ENCODE assay signal across 19 cellular contexts in genomic region chr19:37699057-37699456, GRCh38. TPM values are rescaled to one million over a fixed set of nuclear protein-coding genes. Genes with fewer than 3 reads are reported as not detected.
DNase-seq lines count a peak whose midpoint lies in the region; ATAC-seq and TF ChIP-seq lines count a peak whose summit lies in the region.
"Had no signal": no experiment of that assay in that cellular context is flagged by ENCODE, and none has a peak within 500 bp of the region (broad histone marks: within the 10 kb centered on the region; RNA-seq: fewer than 3 reads in every experiment).

No MANE protein-coding gene starts in this region.

- intact Hi-C loops in MCF 10A (cut with micrococcal nuclease) = no loop called here
- intact Hi-C loops in activated CD8-positive, alpha-beta T cell treated with anti-CD3 and anti-CD28 coated beads for 36 hours (cut with micrococcal nuclease) = no loop called here

- H3K79me2 ChIP-seq in trophoblast cell (ENCODE audit: control insufficient read depth, insufficient read depth, low read length, poor library complexity) = no peaks in the 10 kb centered on the region

- CTCF ChIA-PET in MCF 10A (lab: Yijun Ruan, JAX) = no interaction called here
- CTCF ChIA-PET in activated CD8-positive, alpha-beta T cell treated with anti-CD3 and anti-CD28 coated beads for 36 hours (lab: Charles Lee) = no interaction called here

- no peak overlapping the region for H3K4me3 Mint-ChIP-seq in MCF 10A (ENCODE audit: unreplicated experiment)
- H3K4me3 Mint-ChIP-seq in activated CD8-positive, alpha-beta T cell treated with anti-CD3 and anti-CD28 coated beads for 36 hours = no peak overlapping the region

- H3K79me1 ChIP-seq in trophoblast cell (ENCODE audit: low read length) = no peaks in the 10 kb centered on the region

- H4K91ac ChIP-seq in trophoblast cell (ENCODE audit: low read depth, low read length) = no peak overlapping the region

- POLR2A ChIA-PET in MCF 10A (lab: Yijun Ruan, JAX) = interaction anchor here (0.7 kb wide), 1 partner anchor 17 kb away, joined by 4 read pairs; no protein-coding TSS in a partner anchor
- POLR2A ChIA-PET in activated CD8-positive, alpha-beta T cell treated with anti-CD3 and anti-CD28 coated beads for 36 hours (lab: Charles Lee) = no interaction called here

- H3K4me1 ChIP-seq in foreskin keratinocyte (no peaks in the 10 kb centered on the region), trophoblast cell (ENCODE audit: control insufficient read depth in 1 of 2, insufficient read depth in 2 of 2, low read length in 2 of 2) (no peaks in the 10 kb centered on the region)
- H3K4me1 ChIP-seq: SJSA1 had no signal

- H3K36me3 ChIP-seq in trophoblast cell (ENCODE audit: control insufficient read depth in 1 of 2, insufficient read depth in 2 of 2, low read length in 2 of 2) = peaks cover 11 to 18% of the 10 kb centered on the region in 2 experiments
- H3K36me3 ChIP-seq: SJSA1 had no signal

- H4K8ac ChIP-seq in trophoblast cell (ENCODE audit: low read depth, low read length) = no peak overlapping the region

- TF ChIP-seq CTCF in foreskin keratinocyte (conservative IDR thresholded peaks at IDR 0.05) (no peak), MCF 10A (IDR thresholded peaks at IDR 0.05; ENCODE audit: unreplicated experiment) (no peak)
- no peak for TF ChIP-seq CTCF in activated CD8-positive, alpha-beta T cell treated with anti-CD3 and anti-CD28 coated beads for 36 hours (IDR thresholded peaks at IDR 0.05)

- H3K27me3 ChIP-seq in foreskin keratinocyte (no peaks in the 10 kb centered on the region), trophoblast cell (ENCODE audit: insufficient read depth, low read length) (no peaks in the 10 kb centered on the region)
- H3K27me3 ChIP-seq: SJSA1 had no signal

- H3K4ac ChIP-seq in trophoblast cell (ENCODE audit: low read depth, low read length) = no peak overlapping the region

- H3K4me2 ChIP-seq in trophoblast cell (ENCODE audit: low read length) = no peak overlapping the region
- H3K4me2 ChIP-seq: PC-9 had no signal

- H3K4me1 Mint-ChIP-seq in MCF 10A (ENCODE audit: insufficient read depth, unreplicated experiment) = no peaks in the 10 kb centered on the region
- no peaks in the 10 kb centered on the region for H3K4me1 Mint-ChIP-seq in activated CD8-positive, alpha-beta T cell treated with anti-CD3 and anti-CD28 coated beads for 36 hours (ENCODE audit: low read depth)

- DNase-seq in ELR (ENCODE audit: low read depth) = peak; percentile 15
- DNase-seq in LHCN-M2 (ENCODE audit: low read depth) = peak; percentile 15
- peak; percentile 5 to 44 for DNase-seq in foreskin keratinocyte
- DNase-seq in trophoblast cell = peak; percentile 21 to 50
- no peak for DNase-seq in amygdala (lab: John Stamatoyannopoulos, UW)
- no peak for DNase-seq in NCI-H146 treated with DMSO at 0.1 percent for 48 hours (lab: John Stamatoyannopoulos, UW; ENCODE audit: unreplicated experiment)
- DNase-seq in MCF 10A (ENCODE audit: unreplicated experiment) = no peak
- no peak for DNase-seq in activated CD8-positive, alpha-beta T cell treated with anti-CD3 and anti-CD28 coated beads for 36 hours
- DNase-seq: ACHN, COR-L47, DMS153, Kasumi-1, NCI-H1417, NCI-H2029, NCI-H2171, NCI-H446 treated with DMSO at 0.1 percent for 48 hours, NCI-H748 treated with DMSO at 0.1 percent for 48 hours, PC-9 had no signal

- no peak overlapping the region for H2AFZ ChIP-seq in trophoblast cell (ENCODE audit: insufficient read depth, low read length, poor library complexity)
- H2AFZ ChIP-seq: PC-9 had no signal

- H2BK12ac ChIP-seq in trophoblast cell (ENCODE audit: low read length) = no peak overlapping the region

- H3K27me3 Mint-ChIP-seq in MCF 10A (ENCODE audit: insufficient read depth, unreplicated experiment) = no peaks in the 10 kb centered on the region
- H3K27me3 Mint-ChIP-seq in activated CD8-positive, alpha-beta T cell treated with anti-CD3 and anti-CD28 coated beads for 36 hours = no peaks in the 10 kb centered on the region

- no peak overlapping the region for H2BK120ac ChIP-seq in trophoblast cell (ENCODE audit: insufficient read depth, low read length, poor library complexity)

- no peak overlapping the region for H2BK5ac ChIP-seq in trophoblast cell (ENCODE audit: low read depth, low read length, poor library complexity)

- BruUV-seq in MCF 10A (replicated peaks; lab: Mats Ljungman, UMichigan) = no TSS peak

- H3K9me3 ChIP-seq in trophoblast cell (ENCODE audit: insufficient read depth, low read depth, low read length) = peaks cover 10% of the 10 kb centered on the region

- H3K18ac ChIP-seq in trophoblast cell (ENCODE audit: low read length) = no peak overlapping the region

- H3K4me3 ChIP-seq in trophoblast cell (ENCODE audit: low read depth, low read length) = no peak overlapping the region
- H3K4me3 ChIP-seq: PC-9, SJSA1 had no signal

- no CpG with 5 or more reads among the region's 5 CpGs for WGBS in trophoblast cell (ENCODE audit: extremely low coverage, insufficient coverage, insufficient read length)

- H2AK5ac ChIP-seq in trophoblast cell (ENCODE audit: low read length) = no peak overlapping the region

- no peak overlapping the region for H3K23ac ChIP-seq in trophoblast cell (ENCODE audit: low read length)

- H3K27ac ChIP-seq in foreskin keratinocyte = no peak overlapping the region
- no peak overlapping the region for H3K27ac ChIP-seq in trophoblast cell (ENCODE audit: low read depth, low read length)
- H3K27ac ChIP-seq: PC-9, SJSA1 had no signal

- no peak overlapping the region for H3K9ac ChIP-seq in trophoblast cell (ENCODE audit: low read length)

- no peak overlapping the region for H4K12ac ChIP-seq in trophoblast cell (ENCODE audit: low read depth, low read length)

- peaks cover 10% of the 10 kb centered on the region for H3K36me3 Mint-ChIP-seq in MCF 10A (ENCODE audit: insufficient read depth, unreplicated experiment)
- peaks cover 71% of the 10 kb centered on the region for H3K36me3 Mint-ChIP-seq in activated CD8-positive, alpha-beta T cell treated with anti-CD3 and anti-CD28 coated beads for 36 hours (ENCODE audit: low read depth)

- H3K27ac Mint-ChIP-seq in MCF 10A (ENCODE audit: low read depth, unreplicated experiment) = no peak overlapping the region
- H3K27ac Mint-ChIP-seq in activated CD8-positive, alpha-beta T cell treated with anti-CD3 and anti-CD28 coated beads for 36 hours = no peak overlapping the region

- H3K14ac ChIP-seq in trophoblast cell (ENCODE audit: low read length) = no peak overlapping the region

- no peak for ATAC-seq in foreskin keratinocyte
- no peak for ATAC-seq in activated CD8-positive, alpha-beta T cell treated with anti-CD3 and anti-CD28 coated beads for 36 hours

- H3K9me3 Mint-ChIP-seq in MCF 10A (ENCODE audit: unreplicated experiment) = peaks cover 37% of the 10 kb centered on the region
- H3K9me3 Mint-ChIP-seq in activated CD8-positive, alpha-beta T cell treated with anti-CD3 and anti-CD28 coated beads for 36 hours = peaks cover 48% of the 10 kb centered on the region

RNA-seq across cellular contexts. Expression of gene ZNF607, which starts 20.5 kb away (rescaled TPM):
- total RNA-seq in LHCN-M2 (2014; rRNA removed) (4.7 and 6.1 TPM in 2 replicates), foreskin keratinocyte (5.1 and 5.6 TPM in 2 replicates), MCF 10A (2022) (3.0 and 3.4 TPM in 2 replicates)
- polyA plus RNA-seq in LHCN-M2 (2012) = 2.0 TPM
- 1.8 and 2.0 TPM in 2 replicates for polyA plus RNA-seq in foreskin keratinocyte
- polyA plus RNA-seq in trophoblast cell (2013) = 3.3 and 3.5 TPM in 2 replicates
- 1 to 10 TPM; 7.4 to 7.8 TPM for total RNA-seq in activated CD8-positive, alpha-beta T cell treated with anti-CD3 and anti-CD28 coated beads for 36 hours
- total RNA-seq: SJSA1 had no signal

RNA-seq across cellular contexts. Expression of gene ZFP30, which starts 43.8 kb away (rescaled TPM):
- total RNA-seq in LHCN-M2 (2014; rRNA removed) (19.1 and 21.3 TPM in 2 replicates), foreskin keratinocyte (10.6 and 12.7 TPM in 2 replicates), MCF 10A (2022) (8.1 and 12.2 TPM in 2 replicates)
- polyA plus RNA-seq in LHCN-M2 (2012) = 4.0 TPM
- polyA plus RNA-seq in foreskin keratinocyte = 1.2 and 1.3 TPM in 2 replicates
- polyA plus RNA-seq in trophoblast cell (2013) = 4.8 and 4.9 TPM in 2 replicates
- 1 to 10 TPM; 9.0 to 9.7 TPM for total RNA-seq in activated CD8-positive, alpha-beta T cell treated with anti-CD3 and anti-CD28 coated beads for 36 hours

Comparison
In these comparisons a context has a peak if more than half of its experiments do, and no peak if none do; other contexts are left out.
1. DNase-seq: peak in ELR (single experiment), LHCN-M2 (single experiment), foreskin keratinocyte (2 of 2) and trophoblast cell (2 of 2); none in amygdala (0 of 56), NCI-H146 treated with DMSO at 0.1 percent for 48 hours (single experiment), MCF 10A (single experiment) and activated CD8-positive, alpha-beta T cell treated with anti-CD3 and anti-CD28 coated beads for 36 hours (single experiment).